ENCODE assay signal across 2 cellular contexts in the genomic region with DNA sequence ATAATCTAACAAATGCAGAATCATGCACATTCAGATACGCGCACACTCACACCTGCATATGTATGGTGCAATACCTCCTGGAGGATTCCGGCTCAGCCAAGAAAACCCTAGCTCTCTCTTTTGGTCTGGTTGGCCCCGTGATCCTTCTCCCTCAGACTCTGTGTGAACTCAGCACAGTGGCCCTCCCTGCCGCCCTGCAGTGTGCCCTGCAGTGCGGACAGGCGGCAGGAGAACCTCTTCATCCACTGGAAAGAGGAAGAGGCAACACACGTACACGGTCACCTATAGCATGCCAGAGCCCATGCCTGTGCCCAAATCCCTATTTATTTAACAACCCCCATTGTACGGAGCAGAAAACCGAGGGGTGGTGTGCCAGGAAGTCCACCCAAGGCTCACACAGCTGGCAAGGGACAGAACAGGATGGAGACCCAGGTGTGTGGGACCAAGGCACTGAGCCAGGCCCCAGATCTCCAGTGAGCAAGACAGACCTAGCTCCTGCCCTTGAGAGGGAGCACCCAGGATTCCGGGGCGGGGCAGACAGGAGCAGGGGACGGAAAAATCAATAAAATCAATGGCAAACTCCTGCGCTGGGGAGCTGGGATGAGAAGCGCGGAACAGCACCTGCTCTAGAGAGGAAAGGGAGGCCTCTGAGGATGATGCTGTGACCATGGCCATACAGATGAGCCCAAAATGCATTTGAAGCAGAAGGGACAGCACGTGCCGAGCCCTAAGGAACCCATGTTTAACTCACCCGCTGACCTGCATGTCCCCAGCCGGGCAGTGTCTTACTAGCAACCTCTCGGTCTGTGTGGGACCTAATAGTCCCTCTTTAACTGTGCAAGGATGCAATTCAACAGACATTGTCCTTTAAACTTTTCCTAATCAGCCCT.
TF ChIP-seq lines count a peak whose summit lies in the region.

No MANE protein-coding gene starts in this region.

TF ChIP-seq in K562, 482 proteins besides CTCF, POLR2A, EP300 and RAD21:
- TF ChIP-seq ZNF592 (IDR thresholded peaks at IDR 0.05) (no peak), C11orf30 (IDR thresholded peaks at IDR 0.05; ENCODE audit: low read depth) (peak; percentile 21), SPI1 (IDR thresholded peaks at IDR 0.05; ENCODE audit: borderline replicate concordance, low read depth, low read length) (0 out of 2 replicates have a peak, but pooled peaks have one; percentile 28), CEBPB (tag; IDR thresholded peaks at IDR 0.05) (peak; percentile 90), JUN (IDR thresholded peaks at IDR 0.05; ENCODE audit: borderline replicate concordance, low read depth, low read length) (no peak), JUN (CRISPR knock-in tag; IDR thresholded peaks at IDR 0.05; ENCODE audit: borderline replicate concordance) (no peak), CEBPG (CRISPR knock-in tag; IDR thresholded peaks at IDR 0.05) (peak; percentile 58), CEBPG (tag; conservative IDR thresholded peaks at IDR 0.05 in 1 of 2, IDR thresholded peaks at IDR 0.05 in 1 of 2) (peak; percentile 21 to 22; a peak in 2 of 4 replicates), E2F5 (CRISPR knock-in tag; IDR thresholded peaks at IDR 0.05) (no peak), BHLHE40 (IDR thresholded peaks at IDR 0.05; ENCODE audit: low read length) (peak; percentile 37; the same call in 1 of the 2 replicates)
- TF ChIP-seq, protein P1, sequence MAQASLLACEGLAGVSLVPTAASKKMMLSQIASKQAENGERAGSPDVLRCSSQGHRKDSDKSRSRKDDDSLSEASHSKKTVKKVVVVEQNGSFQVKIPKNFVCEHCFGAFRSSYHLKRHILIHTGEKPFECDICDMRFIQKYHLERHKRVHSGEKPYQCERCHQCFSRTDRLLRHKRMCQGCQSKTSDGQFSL (CRISPR knock-in tag; IDR thresholded peaks at IDR 0.05), result 0 out of 2 replicates have a peak, but pooled peaks have one; percentile 4
- TF ChIP-seq, protein P1 (tag; IDR thresholded peaks at IDR 0.05), result no peak

TF ChIP-seq in HepG2, 621 proteins besides CTCF, POLR2A, EP300 and RAD21 (continues in another document):
- TF ChIP-seq PLSCR1 (CRISPR knock-in tag; IDR thresholded peaks at IDR 0.05; ENCODE audit: borderline replicate concordance), result no peak; the same call in 1 of the 2 replicates
- TF ChIP-seq NCOA1 (CRISPR knock-in tag; IDR thresholded peaks at IDR 0.05), result no peak
- TF ChIP-seq ZNF563 (CRISPR knock-in tag; IDR thresholded peaks at IDR 0.05), result peak; percentile 76
- no peak for TF ChIP-seq ZNF530 (CRISPR knock-in tag; IDR thresholded peaks at IDR 0.05; ENCODE audit: low read depth)
- TF ChIP-seq ZBTB33 (CRISPR knock-in tag; IDR thresholded peaks at IDR 0.05), result peak; percentile 41; the same call in 1 of the 2 replicates
- TF ChIP-seq NFYB (CRISPR knock-in tag; IDR thresholded peaks at IDR 0.05), result no peak
- TF ChIP-seq MED1 (CRISPR knock-in tag; IDR thresholded peaks at IDR 0.05), result no peak
- no peak for TF ChIP-seq ZNF260 (CRISPR knock-in tag; IDR thresholded peaks at IDR 0.05; ENCODE audit: borderline replicate concordance, low read depth)
- no peak for TF ChIP-seq YEATS2 (CRISPR knock-in tag; IDR thresholded peaks at IDR 0.05; ENCODE audit: borderline replicate concordance)
- TF ChIP-seq ZSCAN31 (CRISPR knock-in tag; IDR thresholded peaks at IDR 0.05; ENCODE audit: low read depth), result peak; percentile 59; the same call in 1 of the 2 replicates
- no peak for TF ChIP-seq HOXA9 (CRISPR knock-in tag; IDR thresholded peaks at IDR 0.05; ENCODE audit: borderline replicate concordance)
- no peak for TF ChIP-seq NBN (conservative IDR thresholded peaks at IDR 0.05)
- TF ChIP-seq, protein P2, sequence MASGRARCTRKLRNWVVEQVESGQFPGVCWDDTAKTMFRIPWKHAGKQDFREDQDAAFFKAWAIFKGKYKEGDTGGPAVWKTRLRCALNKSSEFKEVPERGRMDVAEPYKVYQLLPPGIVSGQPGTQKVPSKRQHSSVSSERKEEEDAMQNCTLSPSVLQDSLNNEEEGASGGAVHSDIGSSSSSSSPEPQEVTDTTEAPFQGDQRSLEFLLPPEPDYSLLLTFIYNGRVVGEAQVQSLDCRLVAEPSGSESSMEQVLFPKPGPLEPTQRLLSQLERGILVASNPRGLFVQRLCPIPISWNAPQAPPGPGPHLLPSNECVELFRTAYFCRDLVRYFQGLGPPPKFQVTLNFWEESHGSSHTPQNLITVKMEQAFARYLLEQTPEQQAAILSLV (CRISPR knock-in tag; IDR thresholded peaks at IDR 0.05; ENCODE audit: borderline replicate concordance), result no peak
- TF ChIP-seq, protein P3, sequence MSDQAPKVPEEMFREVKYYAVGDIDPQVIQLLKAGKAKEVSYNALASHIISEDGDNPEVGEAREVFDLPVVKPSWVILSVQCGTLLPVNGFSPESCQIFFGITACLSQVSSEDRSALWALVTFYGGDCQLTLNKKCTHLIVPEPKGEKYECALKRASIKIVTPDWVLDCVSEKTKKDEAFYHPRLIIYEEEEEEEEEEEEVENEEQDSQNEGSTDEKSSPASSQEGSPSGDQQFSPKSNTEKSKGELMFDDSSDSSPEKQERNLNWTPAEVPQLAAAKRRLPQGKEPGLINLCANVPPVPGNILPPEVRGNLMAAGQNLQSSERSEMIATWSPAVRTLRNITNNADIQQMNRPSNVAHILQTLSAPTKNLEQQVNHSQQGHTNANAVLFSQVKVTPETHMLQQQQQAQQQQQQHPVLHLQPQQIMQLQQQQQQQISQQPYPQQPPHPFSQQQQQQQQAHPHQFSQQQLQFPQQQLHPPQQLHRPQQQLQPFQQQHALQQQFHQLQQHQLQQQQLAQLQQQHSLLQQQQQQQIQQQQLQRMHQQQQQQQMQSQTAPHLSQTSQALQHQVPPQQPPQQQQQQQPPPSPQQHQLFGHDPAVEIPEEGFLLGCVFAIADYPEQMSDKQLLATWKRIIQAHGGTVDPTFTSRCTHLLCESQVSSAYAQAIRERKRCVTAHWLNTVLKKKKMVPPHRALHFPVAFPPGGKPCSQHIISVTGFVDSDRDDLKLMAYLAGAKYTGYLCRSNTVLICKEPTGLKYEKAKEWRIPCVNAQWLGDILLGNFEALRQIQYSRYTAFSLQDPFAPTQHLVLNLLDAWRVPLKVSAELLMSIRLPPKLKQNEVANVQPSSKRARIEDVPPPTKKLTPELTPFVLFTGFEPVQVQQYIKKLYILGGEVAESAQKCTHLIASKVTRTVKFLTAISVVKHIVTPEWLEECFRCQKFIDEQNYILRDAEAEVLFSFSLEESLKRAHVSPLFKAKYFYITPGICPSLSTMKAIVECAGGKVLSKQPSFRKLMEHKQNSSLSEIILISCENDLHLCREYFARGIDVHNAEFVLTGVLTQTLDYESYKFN (CRISPR knock-in tag; conservative IDR thresholded peaks at IDR 0.05), result peak; percentile 75
- TF ChIP-seq ZKSCAN5 (CRISPR knock-in tag; IDR thresholded peaks at IDR 0.05), result 0 out of 2 replicates have a peak, but pooled peaks have one; percentile 22
- TF ChIP-seq MLXIP (CRISPR knock-in tag; IDR thresholded peaks at IDR 0.05; ENCODE audit: borderline replicate concordance), result no peak
- peak; percentile 65; the same call in 1 of the 2 replicates for TF ChIP-seq ZNF224 (CRISPR knock-in tag; IDR thresholded peaks at IDR 0.05)
- no peak for TF ChIP-seq FOXM1 (CRISPR knock-in tag; IDR thresholded peaks at IDR 0.05)
- peak; percentile 59; the same call in 1 of the 2 replicates for TF ChIP-seq RBAK (CRISPR knock-in tag; IDR thresholded peaks at IDR 0.05)
- no peak; the same call in 1 of the 2 replicates for TF ChIP-seq JUN (CRISPR knock-in tag; IDR thresholded peaks at IDR 0.05)
- TF ChIP-seq GTF3A (CRISPR knock-in tag; conservative IDR thresholded peaks at IDR 0.05), result no peak
- TF ChIP-seq, protein P4, sequence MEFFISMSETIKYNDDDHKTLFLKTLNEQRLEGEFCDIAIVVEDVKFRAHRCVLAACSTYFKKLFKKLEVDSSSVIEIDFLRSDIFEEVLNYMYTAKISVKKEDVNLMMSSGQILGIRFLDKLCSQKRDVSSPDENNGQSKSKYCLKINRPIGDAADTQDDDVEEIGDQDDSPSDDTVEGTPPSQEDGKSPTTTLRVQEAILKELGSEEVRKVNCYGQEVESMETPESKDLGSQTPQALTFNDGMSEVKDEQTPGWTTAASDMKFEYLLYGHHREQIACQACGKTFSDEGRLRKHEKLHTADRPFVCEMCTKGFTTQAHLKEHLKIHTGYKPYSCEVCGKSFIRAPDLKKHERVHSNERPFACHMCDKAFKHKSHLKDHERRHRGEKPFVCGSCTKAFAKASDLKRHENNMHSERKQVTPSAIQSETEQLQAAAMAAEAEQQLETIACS (CRISPR knock-in tag; IDR thresholded peaks at IDR 0.05), result no peak
- peak; percentile 77; the same call in 1 of the 2 replicates for TF ChIP-seq ARNTL (CRISPR knock-in tag; IDR thresholded peaks at IDR 0.05)
- TF ChIP-seq ZFP36 (IDR thresholded peaks at IDR 0.05; ENCODE audit: borderline replicate concordance, low read depth, low read length, partially characterized antibody), result peak; percentile 8
- TF ChIP-seq RBFOX2 (IDR thresholded peaks at IDR 0.05; ENCODE audit: low read depth, low read length), result no peak
- TF ChIP-seq PITX1 (CRISPR knock-in tag; IDR thresholded peaks at IDR 0.05), result peak; percentile 24; the same call in 1 of the 2 replicates
- TF ChIP-seq BHLHE40 (IDR thresholded peaks at IDR 0.05; ENCODE audit: low read length), result peak; percentile 73
- TF ChIP-seq NFKB2 (CRISPR knock-in tag; IDR thresholded peaks at IDR 0.05; ENCODE audit: borderline replicate concordance), result peak; percentile 62; the same call in 1 of the 2 replicates
- peak; percentile 55 for TF ChIP-seq ASH2L (IDR thresholded peaks at IDR 0.05; ENCODE audit: insufficient read length, low read depth, low read length)
- TF ChIP-seq ZNF562 (CRISPR knock-in tag; IDR thresholded peaks at IDR 0.05; ENCODE audit: borderline replicate concordance), result no peak
- TF ChIP-seq, protein P5, sequence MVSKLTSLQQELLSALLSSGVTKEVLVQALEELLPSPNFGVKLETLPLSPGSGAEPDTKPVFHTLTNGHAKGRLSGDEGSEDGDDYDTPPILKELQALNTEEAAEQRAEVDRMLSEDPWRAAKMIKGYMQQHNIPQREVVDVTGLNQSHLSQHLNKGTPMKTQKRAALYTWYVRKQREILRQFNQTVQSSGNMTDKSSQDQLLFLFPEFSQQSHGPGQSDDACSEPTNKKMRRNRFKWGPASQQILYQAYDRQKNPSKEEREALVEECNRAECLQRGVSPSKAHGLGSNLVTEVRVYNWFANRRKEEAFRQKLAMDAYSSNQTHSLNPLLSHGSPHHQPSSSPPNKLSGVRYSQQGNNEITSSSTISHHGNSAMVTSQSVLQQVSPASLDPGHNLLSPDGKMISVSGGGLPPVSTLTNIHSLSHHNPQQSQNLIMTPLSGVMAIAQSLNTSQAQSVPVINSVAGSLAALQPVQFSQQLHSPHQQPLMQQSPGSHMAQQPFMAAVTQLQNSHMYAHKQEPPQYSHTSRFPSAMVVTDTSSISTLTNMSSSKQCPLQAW (CRISPR knock-in tag; IDR thresholded peaks at IDR 0.05), result no peak
- no peak; the same call in 1 of the 2 replicates for TF ChIP-seq GATA4 (IDR thresholded peaks at IDR 0.05; ENCODE audit: borderline replicate concordance, low read depth)
- peak; percentile 76 for TF ChIP-seq SKIL (CRISPR knock-in tag; IDR thresholded peaks at IDR 0.05; ENCODE audit: borderline replicate concordance)
- TF ChIP-seq ERF (CRISPR knock-in tag; IDR thresholded peaks at IDR 0.05), result 0 out of 2 replicates have a peak, but pooled peaks have one; percentile 33
